In genomic region chr7:128405345-128406146, GRCh38 we compare ENCODE assay signal across 8 cellular contexts. TPM values are rescaled to one million over a fixed set of nuclear protein-coding genes. Genes with fewer than 3 reads are reported as not detected.
DNase-seq lines count a peak whose midpoint lies in the region; ATAC-seq and TF ChIP-seq lines count a peak whose summit lies in the region.

No MANE protein-coding gene starts in this region.

- 2% methylated on average over 59 to 66 of the region's 101 CpGs for WGBS in mesodermal cell (ENCODE audit: insufficient coverage in 2 of 2), 2 experiments

- TF ChIP-seq POLR2A in GM18505 (IDR thresholded peaks at IDR 0.05; ENCODE audit: borderline replicate concordance, extremely low read depth, insufficient read depth, insufficient read length), result no peak

- H3K4me1 ChIP-seq in duodenal mucosa (ENCODE audit: control insufficient read depth in 1 of 2, insufficient read depth in 2 of 2, low read length in 2 of 2) (peaks cover 22 to 35% of the 10 kb centered on the region in 2 donors), mesodermal cell (ENCODE audit: control insufficient read depth, insufficient read depth, low read length, poor library complexity, severe bottlenecking) (peaks cover 28% of the 10 kb centered on the region)

- TF ChIP-seq CTCF in LNCaP clone FGC (IDR thresholded peaks at IDR 0.05; ENCODE audit: control insufficient read depth, extremely low read depth, insufficient read depth), result peak; percentile 11; the same call in 1 of the 2 replicates

- DNase-seq in GDM1 (lab: John Stamatoyannopoulos, UW), result peak; percentile 24
- no peak for DNase-seq in LNCaP clone FGC (ENCODE audit: low read depth)
- peak; percentile 42 for DNase-seq in activated CD4-positive, alpha-beta T cell treated with anti-CD3 and anti-CD28 coated beads for 1 hour
- peak; percentile 31 to 61 (median 43) for DNase-seq in stimulated activated naive CD4-positive, alpha-beta T cell (lab: John Stamatoyannopoulos, UW)

- H3K36me3 ChIP-seq in duodenal mucosa (ENCODE audit: control insufficient read depth in 1 of 2, insufficient read depth in 2 of 2, low read length in 2 of 2) (peaks cover 0 to 12% of the 10 kb centered on the region in 2 donors), mesodermal cell (ENCODE audit: control insufficient read depth, insufficient read depth, low read length) (peaks cover 9% of the 10 kb centered on the region)

- no peaks in the 10 kb centered on the region for H3K9me3 ChIP-seq in duodenal mucosa (ENCODE audit: control insufficient read depth in 1 of 2, low read length in 2 of 2)
- no peaks in the 10 kb centered on the region for H3K9me3 ChIP-seq in mesodermal cell (ENCODE audit: control insufficient read depth, low read length)

- H3K27ac ChIP-seq in duodenal mucosa (ENCODE audit: low read depth, low read length) (no peak overlapping the region), mesodermal cell (ENCODE audit: low read depth, low read length, severe bottlenecking) (no peak overlapping the region)

- H3K27me3 ChIP-seq in duodenal mucosa (ENCODE audit: control insufficient read depth in 1 of 2, insufficient read depth in 2 of 2, low read length in 2 of 2), result peaks cover 3 to 4% of the 10 kb centered on the region in 2 donors

- H3K4me3 ChIP-seq in LNCaP clone FGC (ENCODE audit: low read depth, low read length) (peak overlapping the region; percentile 87), duodenal mucosa (ENCODE audit: low read depth in 1 of 2, low read length in 2 of 2) (peak overlapping the region; percentile 65 to 71), mesodermal cell (ENCODE audit: extremely low read depth, insufficient read depth, low read length, poor library complexity, severe bottlenecking) (peak overlapping the region; percentile 56)

- ATAC-seq in GM18505 (IDR thresholded peaks at IDR 0.05; ENCODE audit: unreplicated experiment), result no peak
- no peak for ATAC-seq in GM21515 (IDR thresholded peaks at IDR 0.05; ENCODE audit: unreplicated experiment)

- H3K9ac ChIP-seq in duodenal mucosa (ENCODE audit: low read depth in 1 of 2, low read length in 2 of 2), result peak overlapping the region; percentile 16 to 49

RNA-seq across cellular contexts. Expression of gene IMPDH1, which starts 4.2 kb away (rescaled TPM):
- 34.0 TPM for polyA plus RNA-seq in mesodermal cell (2013, experiment 1 of 2)
- 29.9 TPM for polyA plus RNA-seq in mesodermal cell (2013, experiment 2 of 2)

RNA-seq across cellular contexts. Expression of gene PRRT4, which starts 44.1 kb away (rescaled TPM):
- polyA plus RNA-seq in mesodermal cell (2013, experiment 1 of 2), result 5.1 TPM
- 5.9 TPM for polyA plus RNA-seq in mesodermal cell (2013, experiment 2 of 2)

RNA-seq across cellular contexts. Expression of gene HILPDA, which starts 50.1 kb away (rescaled TPM):
- polyA plus RNA-seq in mesodermal cell (2013, experiment 1 of 2), result 17.6 TPM
- polyA plus RNA-seq in mesodermal cell (2013, experiment 2 of 2), result 17.5 TPM
